18 cellular contexts compared by ENCODE assay signal in genomic region chr13:106528711-106529414, GRCh38. TPM values are rescaled to one million over a fixed set of nuclear protein-coding genes. Genes with fewer than 3 reads are reported as not detected.
DNase-seq lines count a peak whose midpoint lies in the region; ATAC-seq and TF ChIP-seq lines count a peak whose summit lies in the region.
"Had no signal": no experiment of that assay in that cellular context is flagged by ENCODE, and none has a peak within 500 bp of the region (broad histone marks: within the 10 kb centered on the region; RNA-seq: fewer than 3 reads in every experiment).

No MANE protein-coding gene starts in this region.

- TF ChIP-seq CTCF in dorsolateral prefrontal cortex (IDR thresholded peaks at IDR 0.05 in 54 of 56, conservative IDR thresholded peaks at IDR 0.05 in 2 of 56; ENCODE audit: low read depth in 1 of 56, partially characterized antibody in 56 of 56) (no peak), mucosa of descending colon (IDR thresholded peaks at IDR 0.05) (no peak), type B pancreatic cell (conservative IDR thresholded peaks at IDR 0.05) (no peak), tibial artery (IDR thresholded peaks at IDR 0.05) (no peak)

- peak; percentile 40 to 65 for DNase-seq in NCI-H526 (lab: John Stamatoyannopoulos, UW)
- no peak for DNase-seq in NCI-H526 treated with DMSO at 0.1 percent for 48 hours (lab: John Stamatoyannopoulos, UW)
- DNase-seq in dorsolateral prefrontal cortex = no peak
- DNase-seq in mucosa of descending colon = no peak
- no peak for DNase-seq in type B pancreatic cell (ENCODE audit: extremely low spot score, unreplicated experiment)
- no peak for DNase-seq in tibial artery
- no peak for DNase-seq in central memory CD4-positive, alpha-beta T cell
- no peak for DNase-seq in NCI-H1417 treated with DMSO at 0.1 percent for 48 hours (lab: John Stamatoyannopoulos, UW)
- DNase-seq: 8988T; anterior cingulate cortex; CD4-positive, alpha-beta T cell; effector CD8-positive, alpha-beta T cell; GOT3; KG1; NCI-H1105 treated with DMSO at 0.1 percent for 48 hours; NCI-H226 had no signal

- peak overlapping the region in 45 of 59 donors; percentile 6 to 94 (median 83) for H3K4me3 ChIP-seq in dorsolateral prefrontal cortex
- H3K4me3 ChIP-seq in mucosa of descending colon = no peak overlapping the region
- H3K4me3 ChIP-seq in tibial artery = no peak overlapping the region

- H3K4me3 Mint-ChIP-seq in type B pancreatic cell = peak overlapping the region; percentile 99
- H3K4me3 Mint-ChIP-seq: CD4-positive, alpha-beta T cell; stimulated activated naive CD8-positive, alpha-beta T cell treated with anti-CD3 and anti-CD28 coated beads, Interleukin-15, Interleukin-2, amounts not matched to agents 100 ng/mL and 50 ng/mL, for 24 hours had no signal

- peak; percentile 12 for ATAC-seq in mucosa of descending colon

- H3K36me3 Mint-ChIP-seq in type B pancreatic cell = peaks cover 9% of the 10 kb centered on the region

- intact Hi-C loops in dorsolateral prefrontal cortex (cut with DNase I) (no loop called here), mucosa of descending colon (cut with DNase I, micrococcal nuclease) (no loop called here), tibial artery (cut with DNase I; ENCODE audit: low total_unique reads) (no loop called here)

- H3K27me3 ChIP-seq in dorsolateral prefrontal cortex = no peaks in the 10 kb centered on the region
- no peaks in the 10 kb centered on the region for H3K27me3 ChIP-seq in tibial artery

- H3K36me3 ChIP-seq in mucosa of descending colon (ENCODE audit: low read depth) = no peaks in the 10 kb centered on the region
- H3K36me3 ChIP-seq in tibial artery = no peaks in the 10 kb centered on the region

- H3K9me3 Mint-ChIP-seq in type B pancreatic cell = no peaks in the 10 kb centered on the region
- H3K9me3 Mint-ChIP-seq: CD4-positive, alpha-beta T cell; stimulated activated naive CD8-positive, alpha-beta T cell treated with anti-CD3 and anti-CD28 coated beads, Interleukin-15, Interleukin-2, amounts not matched to agents 100 ng/mL and 50 ng/mL, for 24 hours had no signal

- H3K27ac ChIP-seq in dorsolateral prefrontal cortex (peak overlapping the region in 55 of 59 donors; percentile 8 to 95 (median 86)), tibial artery (no peak overlapping the region)
- H3K27ac ChIP-seq: parathyroid adenoma had no signal

- H3K27ac Mint-ChIP-seq in type B pancreatic cell = peak overlapping the region; percentile 87
- H3K27ac Mint-ChIP-seq: CD4-positive, alpha-beta T cell; stimulated activated naive CD8-positive, alpha-beta T cell treated with anti-CD3 and anti-CD28 coated beads, Interleukin-15, Interleukin-2, amounts not matched to agents 100 ng/mL and 50 ng/mL, for 24 hours had no signal

- H3K9me3 ChIP-seq in mucosa of descending colon = no peaks in the 10 kb centered on the region
- no peaks in the 10 kb centered on the region for H3K9me3 ChIP-seq in tibial artery

- H3K4me1 Mint-ChIP-seq in type B pancreatic cell (ENCODE audit: unreplicated experiment) = peaks cover 73% of the 10 kb centered on the region

- no peaks in the 10 kb centered on the region for H3K27me3 Mint-ChIP-seq in type B pancreatic cell

- peaks cover 43% of the 10 kb centered on the region for H3K4me1 ChIP-seq in mucosa of descending colon (ENCODE audit: low read depth)
- peaks cover 0 to 8% (median 7%) of the 10 kb centered on the region in 4 donors for H3K4me1 ChIP-seq in tibial artery
- H3K4me1 ChIP-seq: parathyroid adenoma had no signal

RNA-seq across cellular contexts. Expression of gene EFNB2, which starts 6.6 kb away (rescaled TPM):
- total RNA-seq in dorsolateral prefrontal cortex = 10 to 100 TPM; 19.0 to 43.3 (median 29.8) TPM
- 10 to 100 TPM; 48.8 to 92.6 (median 82.3) TPM for total RNA-seq in mucosa of descending colon
- 48.6 and 67.1 TPM in 2 replicates for total RNA-seq in type B pancreatic cell (ENCODE audit: low replicate concordance)

RNA-seq across cellular contexts. Expression of gene ARGLU1, which starts 39.1 kb away (rescaled TPM):
- 100 to 1,000 TPM; 101 to 209 (median 139) TPM for total RNA-seq in dorsolateral prefrontal cortex
- 10 to 100 TPM; 71.7 to 88.5 (median 84.8) TPM for total RNA-seq in mucosa of descending colon
- total RNA-seq in type B pancreatic cell (ENCODE audit: low replicate concordance) = 89.0 and 128 TPM in 2 replicates

Comparison
In these comparisons a context has a peak if more than half of its experiments do, and no peak if none do; other contexts are left out.
1. DNase-seq: peak in NCI-H526 (2 of 2); none in NCI-H526 treated with DMSO at 0.1 percent for 48 hours (single experiment), dorsolateral prefrontal cortex (0 of 10), mucosa of descending colon (0 of 3), type B pancreatic cell (single experiment), tibial artery (0 of 2), central memory CD4-positive, alpha-beta T cell (single experiment) and NCI-H1417 treated with DMSO at 0.1 percent for 48 hours (single experiment).
2. H3K27ac ChIP-seq: peak in dorsolateral prefrontal cortex (55 of 59); none in tibial artery (0 of 2).
3. H3K4me3 ChIP-seq: peak in dorsolateral prefrontal cortex (45 of 59); none in mucosa of descending colon (single experiment) and tibial artery (0 of 2).